ENCODE assay signal across 8 cellular contexts in the genomic region with DNA sequence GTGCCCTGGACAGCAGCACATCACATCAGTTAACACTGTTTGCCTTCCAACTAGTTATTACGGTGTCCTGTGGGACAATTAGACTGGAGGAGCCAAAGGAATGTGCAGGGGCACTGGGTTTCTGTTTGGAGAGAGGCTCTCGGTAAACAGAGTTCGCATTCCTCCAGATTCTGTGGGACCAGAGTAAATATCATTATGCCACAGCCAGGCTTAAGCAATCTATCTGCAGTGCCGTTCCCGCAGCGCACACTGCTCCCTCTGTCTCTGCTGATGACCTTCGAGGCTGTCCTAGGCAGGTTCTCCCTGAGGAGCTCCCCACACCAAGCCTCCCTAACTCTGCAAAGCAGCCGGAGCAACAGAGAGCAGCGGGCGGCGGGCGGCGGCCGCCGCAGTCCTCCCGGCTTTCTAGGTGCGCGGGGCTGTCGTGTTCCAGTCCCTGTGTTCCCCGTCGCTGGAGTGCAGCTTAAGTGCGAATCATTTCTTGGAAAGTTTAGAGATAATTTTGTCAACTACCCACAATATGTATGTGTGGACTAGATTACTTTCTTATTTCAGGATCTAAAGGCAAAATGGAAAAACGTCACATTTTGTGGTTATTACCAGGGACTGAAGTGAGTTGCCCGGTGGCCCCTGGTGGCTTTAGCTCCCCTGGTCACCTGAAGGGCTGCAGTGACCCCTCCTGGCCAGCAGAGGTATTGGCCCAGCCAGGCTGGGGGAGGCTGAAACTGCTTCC. TPM values are rescaled to one million over a fixed set of nuclear protein-coding genes. Genes with fewer than 3 reads are reported as not detected.
DNase-seq lines count a peak whose midpoint lies in the region; ATAC-seq and TF ChIP-seq lines count a peak whose summit lies in the region.

No MANE protein-coding gene starts in this region.

- no peaks in the 10 kb centered on the region for H3K79me2 ChIP-seq in parathyroid adenoma

- TF ChIP-seq EP300 in Ishikawa (IDR thresholded peaks at IDR 0.05; ENCODE audit: borderline replicate concordance) (no peak), tibial nerve (IDR thresholded peaks at IDR 0.05) (no peak)

- H3K4me1 ChIP-seq in parathyroid adenoma (no peaks in the 10 kb centered on the region), tibial nerve (peaks cover 0 to 42% (median 20%) of the 10 kb centered on the region in 4 donors)

- H3K36me3 ChIP-seq in parathyroid adenoma (ENCODE audit: control insufficient read depth, insufficient read depth, low read length) (no peaks in the 10 kb centered on the region), tibial nerve (peaks cover 0 to 69% (median 11%) of the 10 kb centered on the region in 3 donors)

- TF ChIP-seq CTCF in parathyroid adenoma (IDR thresholded peaks at IDR 0.05) (peak; percentile 98), tibial nerve (IDR thresholded peaks at IDR 0.05) (peak; percentile 95 to 98 (median 96))

- no peak overlapping the region for H2AFZ ChIP-seq in parathyroid adenoma

- peak; percentile 96 for TF ChIP-seq RAD21 in Ishikawa (IDR thresholded peaks at IDR 0.05; ENCODE audit: low read depth)

- H3K4me3 ChIP-seq in parathyroid adenoma (ENCODE audit: low read depth, low read length) = no peak overlapping the region
- no peak overlapping the region for H3K4me3 ChIP-seq in tibial nerve

- TF ChIP-seq POLR2A in tibial nerve (IDR thresholded peaks at IDR 0.05) = no peak

- H3K27ac ChIP-seq in parathyroid adenoma = no peak overlapping the region
- H3K27ac ChIP-seq in tibial nerve = peak overlapping the region in 1 of 4 donors; percentile 9

- H3K4me2 ChIP-seq in parathyroid adenoma (ENCODE audit: low read length) = no peak overlapping the region

- 60 to 64% methylated on average over 24 of the region's 24 CpGs for WGBS in tibial nerve, 2 donors

- H3K27me3 ChIP-seq in parathyroid adenoma (ENCODE audit: control insufficient read depth, insufficient read depth, low read length) (no peaks in the 10 kb centered on the region), tibial nerve (no peaks in the 10 kb centered on the region)

- ATAC-seq in SK-N-SH treated with all-trans-retinoic acid at 6 μM for 48 hours (peak; percentile 89), HG03521 (IDR thresholded peaks at IDR 0.05; ENCODE audit: unreplicated experiment) (no peak)

- H3K9ac ChIP-seq in parathyroid adenoma = no peak overlapping the region

- DNase-seq in DMS53 (lab: John Stamatoyannopoulos, UW) (peak; percentile 87), glomerular visceral epithelial cell (ENCODE audit: extremely low spot score) (peak; percentile 72), tibial nerve (ENCODE audit: low spot score in 2 of 2) (peak; percentile 50 to 80)
- peak; percentile 80 for DNase-seq in activated naive CD4-positive, alpha-beta T cell treated with Interleukin-2 at 50 U/mL for 16 hours

- H3K9me3 ChIP-seq in parathyroid adenoma (ENCODE audit: control insufficient read depth, low read length) (no peaks in the 10 kb centered on the region), tibial nerve (no peaks in the 10 kb centered on the region)

TF ChIP-seq in Ishikawa, 13 proteins besides CTCF, POLR2A, EP300 and RAD21:
- TF ChIP-seq TAF1 (IDR thresholded peaks at IDR 0.05; ENCODE audit: low read depth) (no peak), TCF12 (IDR thresholded peaks at IDR 0.05; ENCODE audit: low read depth) (no peak), USF1 (IDR thresholded peaks at IDR 0.05) (no peak)

TF ChIP-seq in SK-N-SH treated with all-trans-retinoic acid at 6 μM for 48 hours, 23 proteins besides CTCF, POLR2A, EP300 and RAD21 (continues in another document):
- TF ChIP-seq, protein P1, sequence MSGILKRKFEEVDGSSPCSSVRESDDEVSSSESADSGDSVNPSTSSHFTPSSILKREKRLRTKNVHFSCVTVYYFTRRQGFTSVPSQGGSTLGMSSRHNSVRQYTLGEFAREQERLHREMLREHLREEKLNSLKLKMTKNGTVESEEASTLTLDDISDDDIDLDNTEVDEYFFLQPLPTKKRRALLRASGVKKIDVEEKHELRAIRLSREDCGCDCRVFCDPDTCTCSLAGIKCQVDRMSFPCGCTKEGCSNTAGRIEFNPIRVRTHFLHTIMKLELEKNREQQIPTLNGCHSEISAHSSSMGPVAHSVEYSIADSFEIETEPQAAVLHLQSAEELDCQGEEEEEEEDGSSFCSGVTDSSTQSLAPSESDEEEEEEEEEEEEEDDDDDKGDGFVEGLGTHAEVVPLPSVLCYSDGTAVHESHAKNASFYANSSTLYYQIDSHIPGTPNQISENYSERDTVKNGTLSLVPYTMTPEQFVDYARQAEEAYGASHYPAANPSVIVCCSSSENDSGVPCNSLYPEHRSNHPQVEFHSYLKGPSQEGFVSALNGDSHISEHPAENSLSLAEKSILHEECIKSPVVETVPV (CRISPR knock-in tag; IDR thresholded peaks at IDR 0.05) = no peak
- TF ChIP-seq OSR1 (CRISPR knock-in tag; IDR thresholded peaks at IDR 0.05) = no peak
- TF ChIP-seq ZC3H10 (CRISPR knock-in tag; IDR thresholded peaks at IDR 0.05) = no peak
- TF ChIP-seq, protein P2, sequence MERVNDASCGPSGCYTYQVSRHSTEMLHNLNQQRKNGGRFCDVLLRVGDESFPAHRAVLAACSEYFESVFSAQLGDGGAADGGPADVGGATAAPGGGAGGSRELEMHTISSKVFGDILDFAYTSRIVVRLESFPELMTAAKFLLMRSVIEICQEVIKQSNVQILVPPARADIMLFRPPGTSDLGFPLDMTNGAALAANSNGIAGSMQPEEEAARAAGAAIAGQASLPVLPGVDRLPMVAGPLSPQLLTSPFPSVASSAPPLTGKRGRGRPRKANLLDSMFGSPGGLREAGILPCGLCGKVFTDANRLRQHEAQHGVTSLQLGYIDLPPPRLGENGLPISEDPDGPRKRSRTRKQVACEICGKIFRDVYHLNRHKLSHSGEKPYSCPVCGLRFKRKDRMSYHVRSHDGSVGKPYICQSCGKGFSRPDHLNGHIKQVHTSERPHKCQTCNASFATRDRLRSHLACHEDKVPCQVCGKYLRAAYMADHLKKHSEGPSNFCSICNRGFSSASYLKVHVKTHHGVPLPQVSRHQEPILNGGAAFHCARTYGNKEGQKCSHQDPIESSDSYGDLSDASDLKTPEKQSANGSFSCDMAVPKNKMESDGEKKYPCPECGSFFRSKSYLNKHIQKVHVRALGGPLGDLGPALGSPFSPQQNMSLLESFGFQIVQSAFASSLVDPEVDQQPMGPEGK (CRISPR knock-in tag; IDR thresholded peaks at IDR 0.05; ENCODE audit: borderline replicate concordance) = no peak
- no peak for TF ChIP-seq PPARA (CRISPR knock-in tag; IDR thresholded peaks at IDR 0.05; ENCODE audit: borderline replicate concordance)
- TF ChIP-seq, protein P3, sequence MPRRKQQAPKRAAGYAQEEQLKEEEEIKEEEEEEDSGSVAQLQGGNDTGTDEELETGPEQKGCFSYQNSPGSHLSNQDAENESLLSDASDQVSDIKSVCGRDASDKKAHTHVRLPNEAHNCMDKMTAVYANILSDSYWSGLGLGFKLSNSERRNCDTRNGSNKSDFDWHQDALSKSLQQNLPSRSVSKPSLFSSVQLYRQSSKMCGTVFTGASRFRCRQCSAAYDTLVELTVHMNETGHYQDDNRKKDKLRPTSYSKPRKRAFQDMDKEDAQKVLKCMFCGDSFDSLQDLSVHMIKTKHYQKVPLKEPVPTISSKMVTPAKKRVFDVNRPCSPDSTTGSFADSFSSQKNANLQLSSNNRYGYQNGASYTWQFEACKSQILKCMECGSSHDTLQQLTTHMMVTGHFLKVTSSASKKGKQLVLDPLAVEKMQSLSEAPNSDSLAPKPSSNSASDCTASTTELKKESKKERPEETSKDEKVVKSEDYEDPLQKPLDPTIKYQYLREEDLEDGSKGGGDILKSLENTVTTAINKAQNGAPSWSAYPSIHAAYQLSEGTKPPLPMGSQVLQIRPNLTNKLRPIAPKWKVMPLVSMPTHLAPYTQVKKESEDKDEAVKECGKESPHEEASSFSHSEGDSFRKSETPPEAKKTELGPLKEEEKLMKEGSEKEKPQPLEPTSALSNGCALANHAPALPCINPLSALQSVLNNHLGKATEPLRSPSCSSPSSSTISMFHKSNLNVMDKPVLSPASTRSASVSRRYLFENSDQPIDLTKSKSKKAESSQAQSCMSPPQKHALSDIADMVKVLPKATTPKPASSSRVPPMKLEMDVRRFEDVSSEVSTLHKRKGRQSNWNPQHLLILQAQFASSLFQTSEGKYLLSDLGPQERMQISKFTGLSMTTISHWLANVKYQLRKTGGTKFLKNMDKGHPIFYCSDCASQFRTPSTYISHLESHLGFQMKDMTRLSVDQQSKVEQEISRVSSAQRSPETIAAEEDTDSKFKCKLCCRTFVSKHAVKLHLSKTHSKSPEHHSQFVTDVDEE (CRISPR knock-in tag; IDR thresholded peaks at IDR 0.05) = no peak
- no peak for TF ChIP-seq SNAI2 (CRISPR knock-in tag; IDR thresholded peaks at IDR 0.05)
- TF ChIP-seq ISL1 (CRISPR knock-in tag; IDR thresholded peaks at IDR 0.05) = no peak
- TF ChIP-seq, protein P4, sequence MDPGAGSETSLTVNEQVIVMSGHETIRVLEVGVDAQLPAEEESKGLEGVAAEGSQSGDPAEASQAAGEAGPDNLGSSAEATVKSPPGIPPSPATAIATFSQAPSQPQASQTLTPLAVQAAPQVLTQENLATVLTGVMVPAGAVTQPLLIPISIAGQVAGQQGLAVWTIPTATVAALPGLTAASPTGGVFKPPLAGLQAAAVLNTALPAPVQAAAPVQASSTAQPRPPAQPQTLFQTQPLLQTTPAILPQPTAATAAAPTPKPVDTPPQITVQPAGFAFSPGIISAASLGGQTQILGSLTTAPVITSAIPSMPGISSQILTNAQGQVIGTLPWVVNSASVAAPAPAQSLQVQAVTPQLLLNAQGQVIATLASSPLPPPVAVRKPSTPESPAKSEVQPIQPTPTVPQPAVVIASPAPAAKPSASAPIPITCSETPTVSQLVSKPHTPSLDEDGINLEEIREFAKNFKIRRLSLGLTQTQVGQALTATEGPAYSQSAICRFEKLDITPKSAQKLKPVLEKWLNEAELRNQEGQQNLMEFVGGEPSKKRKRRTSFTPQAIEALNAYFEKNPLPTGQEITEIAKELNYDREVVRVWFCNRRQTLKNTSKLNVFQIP (CRISPR knock-in tag; IDR thresholded peaks at IDR 0.05; ENCODE audit: borderline replicate concordance, low read depth) = no peak
- no peak for TF ChIP-seq ESRRG (CRISPR knock-in tag; IDR thresholded peaks at IDR 0.05)
- TF ChIP-seq ZNF8 (CRISPR knock-in tag; IDR thresholded peaks at IDR 0.05) = no peak
- TF ChIP-seq ARNTL (CRISPR knock-in tag; IDR thresholded peaks at IDR 0.05; ENCODE audit: borderline replicate concordance, low read depth) = no peak
- TF ChIP-seq ZFP30 (CRISPR knock-in tag; IDR thresholded peaks at IDR 0.05) = no peak
- no peak for TF ChIP-seq TOX (CRISPR knock-in tag; IDR thresholded peaks at IDR 0.05; ENCODE audit: borderline replicate concordance)

RNA-seq across cellular contexts. Expression of gene PGS1, which starts 43.3 kb away (rescaled TPM):
- 100 to 1,000 TPM in 1 of 4 donors, 10 to 100 TPM in 3; 41.9 to 105 (median 53.2) TPM for total RNA-seq in tibial nerve
